1 cellular context compared by ENCODE assay signal in genomic region chr20:1266167-1266973, GRCh38.
A peak's percentile ranks its signal among the peaks of the same experiment; 100 is the strongest.
TF ChIP-seq lines count a peak whose summit lies in the region.

Gene SNPH, plus strand, starts transcription at chr20:1266294. Its CDS starts 29,946 bp downstream, at chr20:1296240.

TF ChIP-seq in HepG2, 621 proteins besides CTCF, POLR2A, EP300 and RAD21 (continued from another document and continues in another):
- peak; percentile 54 for TF ChIP-seq ZNF407 (CRISPR knock-in tag; IDR thresholded peaks at IDR 0.05; ENCODE audit: not compliant biosample characterization)
- no peak for TF ChIP-seq ADNP (CRISPR knock-in tag; IDR thresholded peaks at IDR 0.05)
- peak; percentile 39; the same call in 1 of the 2 replicates for TF ChIP-seq ZNF567 (CRISPR knock-in tag; IDR thresholded peaks at IDR 0.05; ENCODE audit: borderline replicate concordance)
- no peak for TF ChIP-seq ZNF562 (CRISPR knock-in tag; IDR thresholded peaks at IDR 0.05; ENCODE audit: borderline replicate concordance)
- no peak for TF ChIP-seq HDAC1 (CRISPR knock-in tag; IDR thresholded peaks at IDR 0.05)
- no peak for TF ChIP-seq ZNF264 (CRISPR knock-in tag; IDR thresholded peaks at IDR 0.05)
- TF ChIP-seq MLX (CRISPR knock-in tag; IDR thresholded peaks at IDR 0.05): no peak
- no peak; the same call in 1 of the 2 replicates for TF ChIP-seq ATF3 (CRISPR knock-in tag; IDR thresholded peaks at IDR 0.05)
- TF ChIP-seq ZNF563 (CRISPR knock-in tag; IDR thresholded peaks at IDR 0.05): 0 out of 2 replicates have a peak, but pooled peaks have one; percentile 45
- peak; percentile 73; the same call in 1 of the 2 replicates for TF ChIP-seq ZSCAN25 (CRISPR knock-in tag; IDR thresholded peaks at IDR 0.05)
- no peak for TF ChIP-seq ZBTB20 (CRISPR knock-in tag; IDR thresholded peaks at IDR 0.05; ENCODE audit: borderline replicate concordance, low read depth)
- peak; percentile 87 for TF ChIP-seq HNRNPK (IDR thresholded peaks at IDR 0.05; ENCODE audit: low read depth, low read length, poor library complexity, severe bottlenecking)
- no peak for TF ChIP-seq REPIN1 (CRISPR knock-in tag; IDR thresholded peaks at IDR 0.05; ENCODE audit: borderline replicate concordance, low read depth)
- TF ChIP-seq ZBTB7A (CRISPR knock-in tag; IDR thresholded peaks at IDR 0.05): no peak
- no peak for TF ChIP-seq ZNF564 (CRISPR knock-in tag; IDR thresholded peaks at IDR 0.05)
- TF ChIP-seq JUNB (CRISPR knock-in tag; IDR thresholded peaks at IDR 0.05; ENCODE audit: borderline replicate concordance): no peak
- no peak for TF ChIP-seq IRX3 (CRISPR knock-in tag; IDR thresholded peaks at IDR 0.05; ENCODE audit: borderline replicate concordance, low read depth)
- TF ChIP-seq ZSCAN31 (CRISPR knock-in tag; IDR thresholded peaks at IDR 0.05; ENCODE audit: low read depth): no peak
- TF ChIP-seq PCBP1 (IDR thresholded peaks at IDR 0.05; ENCODE audit: borderline replicate concordance, low read depth, low read length): 0 out of 2 replicates have a peak, but pooled peaks have one; percentile 32
- no peak for TF ChIP-seq FOXM1 (CRISPR knock-in tag; IDR thresholded peaks at IDR 0.05)
- peak; percentile 90 for TF ChIP-seq UBTF (CRISPR knock-in tag; IDR thresholded peaks at IDR 0.05)
- peak; percentile 40; the same call in 1 of the 2 replicates for TF ChIP-seq ZFY (CRISPR knock-in tag; IDR thresholded peaks at IDR 0.05)
- TF ChIP-seq GMEB1 (CRISPR knock-in tag; IDR thresholded peaks at IDR 0.05; ENCODE audit: borderline replicate concordance): no peak
- peak; percentile 72; the same call in 1 of the 2 replicates for TF ChIP-seq HES4 (CRISPR knock-in tag; IDR thresholded peaks at IDR 0.05; ENCODE audit: borderline replicate concordance)
- peak; percentile 46; the same call in 1 of the 2 replicates for TF ChIP-seq MAZ (IDR thresholded peaks at IDR 0.05; ENCODE audit: borderline replicate concordance, low read depth, low read length)
- TF ChIP-seq MAZ (CRISPR knock-in tag; IDR thresholded peaks at IDR 0.05; ENCODE audit: low read depth): 0 out of 2 replicates have a peak, but pooled peaks have one; percentile 41
- TF ChIP-seq AKAP8 (CRISPR knock-in tag; IDR thresholded peaks at IDR 0.05): no peak
- 0 out of 2 replicates have a peak, but pooled peaks have one; percentile 45 for TF ChIP-seq ZNF569 (CRISPR knock-in tag; IDR thresholded peaks at IDR 0.05; ENCODE audit: borderline replicate concordance)
- TF ChIP-seq PCBP2 (optimal IDR thresholded peaks at IDR 0.05; ENCODE audit: low read depth, low read length, poor library complexity, severe bottlenecking): no peak
- no peak for TF ChIP-seq ZNF383 (CRISPR knock-in tag; IDR thresholded peaks at IDR 0.05; ENCODE audit: borderline replicate concordance)
- TF ChIP-seq ZNF687 (CRISPR knock-in tag; IDR thresholded peaks at IDR 0.05): peak; percentile 52
- 0 out of 2 replicates have a peak, but pooled peaks have one; percentile 45 for TF ChIP-seq MTA1 (CRISPR knock-in tag; IDR thresholded peaks at IDR 0.05; ENCODE audit: borderline replicate concordance)
- peak; percentile 87 for TF ChIP-seq ZNF652 (CRISPR knock-in tag; IDR thresholded peaks at IDR 0.05; ENCODE audit: borderline replicate concordance, low read depth)
- no peak for TF ChIP-seq GTF3A (CRISPR knock-in tag; conservative IDR thresholded peaks at IDR 0.05)
- TF ChIP-seq ZNF580 (CRISPR knock-in tag; IDR thresholded peaks at IDR 0.05; ENCODE audit: borderline replicate concordance, low read depth): no peak
- no peak for TF ChIP-seq ZIK1 (CRISPR knock-in tag; IDR thresholded peaks at IDR 0.05; ENCODE audit: borderline replicate concordance, low read depth)
- TF ChIP-seq SMAD9 (CRISPR knock-in tag; IDR thresholded peaks at IDR 0.05): no peak
- no peak for TF ChIP-seq E2F5 (CRISPR knock-in tag; conservative IDR thresholded peaks at IDR 0.05)
- TF ChIP-seq ATF7 (IDR thresholded peaks at IDR 0.05): no peak
- no peak for TF ChIP-seq ATF7 (CRISPR knock-in tag; IDR thresholded peaks at IDR 0.05)
- 0 out of 2 replicates have a peak, but pooled peaks have one; percentile 25 for TF ChIP-seq ZFX (CRISPR knock-in tag; IDR thresholded peaks at IDR 0.05; ENCODE audit: low read depth)
- TF ChIP-seq ZNF839 (CRISPR knock-in tag; IDR thresholded peaks at IDR 0.05; ENCODE audit: borderline replicate concordance): 0 out of 2 replicates have a peak, but pooled peaks have one; percentile 40
- no peak for TF ChIP-seq MED1 (CRISPR knock-in tag; IDR thresholded peaks at IDR 0.05)
